In the genomic region with DNA sequence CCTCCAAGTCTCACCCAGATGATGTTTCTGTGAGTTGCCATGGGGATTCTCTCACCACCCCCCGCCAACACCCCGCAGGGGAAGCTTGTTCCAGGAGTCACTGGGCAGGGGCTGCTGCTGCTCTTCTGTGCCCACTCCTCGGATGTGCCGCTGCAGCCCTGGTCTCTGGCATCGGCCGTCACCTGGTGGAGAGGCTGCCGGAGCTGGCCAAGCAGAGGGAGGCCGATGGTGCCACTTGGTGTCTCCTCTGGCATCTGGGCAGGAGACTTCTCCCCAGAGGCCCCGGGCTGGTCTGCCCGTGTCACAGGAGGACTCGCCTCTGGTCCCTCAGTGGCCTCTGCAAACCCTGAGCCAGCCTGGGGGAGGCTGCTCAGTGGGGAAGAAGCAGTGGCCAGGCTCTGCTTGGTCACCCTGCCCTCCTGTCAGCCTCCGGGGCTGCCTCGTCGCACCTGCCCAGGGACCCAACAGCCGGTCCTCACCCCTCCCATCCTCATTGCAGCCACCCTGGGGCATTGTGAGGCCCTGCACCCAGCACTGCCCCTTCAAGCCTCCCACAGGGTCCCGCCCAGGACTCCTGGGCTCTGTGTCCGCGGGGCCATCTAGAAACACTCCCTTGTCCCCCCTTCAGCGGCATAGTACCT, we compare ENCODE assay signal across 10 cellular contexts. TPM values are rescaled to one million over a fixed set of nuclear protein-coding genes. Genes with fewer than 3 reads are reported as not detected.
DNase-seq lines count a peak whose midpoint lies in the region; ATAC-seq and TF ChIP-seq lines count a peak whose summit lies in the region.
"Had no signal": no experiment of that assay in that cellular context is flagged by ENCODE, and none has a peak within 500 bp of the region (broad histone marks: within the 10 kb centered on the region; RNA-seq: fewer than 3 reads in every experiment).

No MANE protein-coding gene starts in this region.

- H2BK20ac ChIP-seq in H9 (ENCODE audit: low read depth, low read length, poor library complexity, severe bottlenecking) = no peak overlapping the region

- H3K4me2 ChIP-seq in BLaER1 = peak overlapping the region; percentile 98
- no peak overlapping the region for H3K4me2 ChIP-seq in H9 (ENCODE audit: insufficient read depth, insufficient read length, low read length)
- no peak overlapping the region for H3K4me2 ChIP-seq in mesendoderm (ENCODE audit: low read length)

- H3K79me2 ChIP-seq in H9 (ENCODE audit: insufficient read depth, low read length) (no peaks in the 10 kb centered on the region), mesendoderm (ENCODE audit: control insufficient read depth, insufficient read depth, low read length) (no peaks in the 10 kb centered on the region)

- TF ChIP-seq CTCF in right lobe of liver (IDR thresholded peaks at IDR 0.05) = no peak
- TF ChIP-seq CTCF in H9 (conservative IDR thresholded peaks at IDR 0.05) = no peak

- peak overlapping the region; percentile 99 for H3K4me3 Mint-ChIP-seq in T-helper 17 cell
- H3K4me3 Mint-ChIP-seq in H9 = no peak overlapping the region

- H2BK5ac ChIP-seq in H9 (ENCODE audit: insufficient read length, low read length) (no peak overlapping the region), mesendoderm (ENCODE audit: low read length) (no peak overlapping the region)

- no peaks in the 10 kb centered on the region; a peak in 1 of 5 replicates for H3K9me3 Mint-ChIP-seq in H9

- no peak overlapping the region for H3K56ac ChIP-seq in H9 (ENCODE audit: insufficient read length, low read depth, low read length)
- H3K56ac ChIP-seq in mesendoderm (ENCODE audit: low read length) = no peak overlapping the region

- H3K23me2 ChIP-seq in H9 (ENCODE audit: insufficient read length, low read depth, low read length, poor library complexity, severe bottlenecking) = peaks cover 7% of the 10 kb centered on the region

- no peak overlapping the region for H2BK12ac ChIP-seq in H9 (ENCODE audit: insufficient read length, low read depth, low read length)

- H3K9ac ChIP-seq in BLaER1 (peak overlapping the region; percentile 79), H9 (ENCODE audit: extremely low read depth, insufficient read length, low read length) (no peak overlapping the region), mesendoderm (ENCODE audit: low read length) (no peak overlapping the region)

- H3K27ac ChIP-seq in BLaER1 = peak overlapping the region; percentile 94
- peak overlapping the region in 2 of 3 donors; percentile 13 to 54 for H3K27ac ChIP-seq in right lobe of liver
- no peak overlapping the region for H3K27ac ChIP-seq in H9 (ENCODE audit: insufficient read length, low read depth, low read length)
- no peak overlapping the region for H3K27ac ChIP-seq in mesendoderm (ENCODE audit: low read depth, low read length)

- H2AK5ac ChIP-seq in H9 (ENCODE audit: insufficient read length, low read length) = no peak overlapping the region
- H2AK5ac ChIP-seq in mesendoderm (ENCODE audit: low read length) = no peak overlapping the region

- H2AFZ ChIP-seq in H9 (ENCODE audit: low read length) = no peak overlapping the region

- H2BK120ac ChIP-seq in H9 (ENCODE audit: low read depth, low read length, poor library complexity, severe bottlenecking) = no peak overlapping the region
- no peak overlapping the region for H2BK120ac ChIP-seq in mesendoderm (ENCODE audit: low read depth, low read length)

- H4K91ac ChIP-seq in H9 (ENCODE audit: insufficient read length, low read depth, low read length) = no peak overlapping the region

- H3K4me3 ChIP-seq in BLaER1 (peak overlapping the region; percentile 51), right lobe of liver (no peak overlapping the region), mesendoderm (ENCODE audit: low read length) (no peak overlapping the region)

- DNase-seq in T-helper 17 cell (no peak), right lobe of liver (no peak), HUDEP-2 (lab: John Stamatoyannopoulos, UW; ENCODE audit: unreplicated experiment in 76 of 76) (no peak), H9 (no peak), DMS 273 treated with DMSO at 0.1 percent for 48 hours (lab: John Stamatoyannopoulos, UW) (no peak), mesendoderm (no peak)
- DNase-seq: C1 segment of cervical spinal cord, NCI-H526 treated with DMSO at 0.1 percent for 48 hours had no signal

- ATAC-seq in GM18873 (IDR thresholded peaks at IDR 0.05; ENCODE audit: low FRiP score, unreplicated experiment) (peak; percentile 3), T-helper 17 cell (no peak), right lobe of liver (no peak)

- H3K36me3 Mint-ChIP-seq in T-helper 17 cell (ENCODE audit: low read depth) = peaks cover 3% of the 10 kb centered on the region
- H3K36me3 Mint-ChIP-seq in H9 (ENCODE audit: insufficient read depth in 1 of 3, low read depth in 3 of 3) = no peaks in the 10 kb centered on the region; a peak in 1 of 7 replicates

- H3K27me3 Mint-ChIP-seq in T-helper 17 cell (no peaks in the 10 kb centered on the region), H9 (ENCODE audit: low read depth) (peaks cover 36% of the 10 kb centered on the region)

- H3K4me1 ChIP-seq in BLaER1 (peaks cover 67% of the 10 kb centered on the region), right lobe of liver (peaks cover 0 to 39% (median 14%) of the 10 kb centered on the region in 4 donors), H9 (ENCODE audit: insufficient read depth, low read length) (0 out of 2 replicates have a peak, but pooled peaks cover 5% of the 10 kb centered on the region), mesendoderm (ENCODE audit: control insufficient read depth, low read depth, low read length) (no peaks in the 10 kb centered on the region)

- H3K4ac ChIP-seq in H9 (ENCODE audit: low read depth, low read length) = no peak overlapping the region
- no peak overlapping the region for H3K4ac ChIP-seq in mesendoderm (ENCODE audit: low read depth, low read length)

- intact Hi-C loops in right lobe of liver (cut with DNase I) = loop anchor here (5.0 to 10.0 kb wide), 2 partner anchors 58 to 95 kb away; no protein-coding TSS in a partner anchor

- H3K36me3 ChIP-seq in BLaER1 (no peaks in the 10 kb centered on the region), right lobe of liver (no peaks in the 10 kb centered on the region), mesendoderm (ENCODE audit: control insufficient read depth, insufficient read depth, low read length) (no peaks in the 10 kb centered on the region)

- peaks cover 14% of the 10 kb centered on the region for H3K27me3 ChIP-seq in BLaER1
- H3K27me3 ChIP-seq in right lobe of liver = no peaks in the 10 kb centered on the region
- H3K27me3 ChIP-seq in H9 (ENCODE audit: insufficient read depth, low read length) = no peaks in the 10 kb centered on the region; the same call in 1 of the 2 replicates
- no peaks in the 10 kb centered on the region for H3K27me3 ChIP-seq in mesendoderm (ENCODE audit: insufficient read depth, low read length, poor library complexity)

- no peak for TF ChIP-seq POLR2A in right lobe of liver (IDR thresholded peaks at IDR 0.05)

- no peak overlapping the region for H3T11ph ChIP-seq in H9 (ENCODE audit: low read length)

- H4K8ac ChIP-seq in H9 (replicated peaks; ENCODE audit: insufficient read length, low read depth, low read length) (no peak overlapping the region), mesendoderm (ENCODE audit: low read depth, low read length) (no peak overlapping the region)

- WGBS in right lobe of liver (ENCODE audit: insufficient coverage, low coverage, low lambda C conversion rate, missing lambda C conversion rate) = 23% methylated on average over 4 of the region's 19 CpGs
- WGBS in H9 (ENCODE audit: extremely low coverage, insufficient read length, low lambda C conversion rate) = no CpG with 5 or more reads among the region's 19 CpGs
- no CpG with 5 or more reads among the region's 19 CpGs for WGBS in mesendoderm (ENCODE audit: extremely low coverage, insufficient coverage, low lambda C conversion rate)

- H4K5ac ChIP-seq in H9 (ENCODE audit: insufficient read length, low read depth, low read length) (no peak overlapping the region), mesendoderm (ENCODE audit: low read length) (no peak overlapping the region)

- no peaks in the 10 kb centered on the region for H4K20me1 ChIP-seq in BLaER1
- H4K20me1 ChIP-seq in H9 (ENCODE audit: control insufficient read depth, insufficient read depth, insufficient read length) = no peaks in the 10 kb centered on the region

- H2BK15ac ChIP-seq in H9 (ENCODE audit: low read depth, low read length) (no peak overlapping the region), mesendoderm (replicated peaks; ENCODE audit: low read depth) (no peak overlapping the region)

- H3K9me3 ChIP-seq in BLaER1 (no peaks in the 10 kb centered on the region; the same call in 1 of the 2 replicates), T-helper 17 cell (ENCODE audit: control insufficient read depth, low read length, poor library complexity, severe bottlenecking) (no peaks in the 10 kb centered on the region), right lobe of liver (no peaks in the 10 kb centered on the region), H9 (ENCODE audit: control insufficient read depth, low read depth, low read length) (no peaks in the 10 kb centered on the region)

- H3K79me1 ChIP-seq in H9 (ENCODE audit: insufficient read depth, low read depth, low read length, poor library complexity, severe bottlenecking) (no peaks in the 10 kb centered on the region), mesendoderm (ENCODE audit: low read length) (no peaks in the 10 kb centered on the region)

- no peak overlapping the region; the same call in 1 of the 2 replicates for H3K14ac ChIP-seq in H9 (ENCODE audit: insufficient read depth, low read length)

- H3K23ac ChIP-seq in H9 (ENCODE audit: insufficient read length, low read depth, low read length) = no peak overlapping the region
- no peak overlapping the region for H3K23ac ChIP-seq in mesendoderm (ENCODE audit: low read length)

- H3K18ac ChIP-seq in H9 (ENCODE audit: insufficient read length, low read depth, low read length) (no peak overlapping the region), mesendoderm (ENCODE audit: low read length) (no peak overlapping the region)

- H3K27ac Mint-ChIP-seq in T-helper 17 cell = peak overlapping the region; percentile 97
- H3K27ac Mint-ChIP-seq in H9 = peak overlapping the region in 1 of 3 experiments; percentile 70; a peak in 1 of 7 replicates

- H3K4me1 Mint-ChIP-seq in T-helper 17 cell (peaks cover 53% of the 10 kb centered on the region), H9 (peaks cover 13 to 23% of the 10 kb centered on the region in 2 experiments)

RNA-seq across cellular contexts. Expression of a gene that starts 0.4 kb away (rescaled TPM):
- total RNA-seq in T-helper 17 cell (10 to 100 TPM; 20.4 to 22.0 TPM), right lobe of liver (1 to 10 TPM; 2.0 to 7.7 (median 3.6) TPM), H9 (2021) (3.5 and 3.9 TPM in 2 replicates)
- 1.1 TPM for polyA plus RNA-seq in mesendoderm (2013, experiment 1 of 2)
- polyA plus RNA-seq in mesendoderm (2013, experiment 2 of 2) = 1.3 TPM

Comparison
In these comparisons a context has a peak if more than half of its experiments do, and no peak if none do; other contexts are left out.
1. H3K27ac ChIP-seq: peak in BLaER1 (single experiment) and right lobe of liver (2 of 3); none in H9 (single experiment) and mesendoderm (single experiment).